ENCODE assay signal across 8 cellular contexts in genomic region chr5:62779010-62779422, GRCh38.
DNase-seq lines count a peak whose midpoint lies in the region; ATAC-seq and TF ChIP-seq lines count a peak whose summit lies in the region.

No MANE protein-coding gene starts in this region.

- intact Hi-C loops in activated CD8-positive, alpha-beta T cell treated with anti-CD3 and anti-CD28 coated beads for 36 hours (cut with micrococcal nuclease): loop anchor here (5.0 kb wide), 1 partner anchor 317 kb away; no protein-coding TSS in a partner anchor
- intact Hi-C loops in left cardiac atrium (cut with DNase I): loop anchor here (2.0 to 10.0 kb wide), 3 partner anchors 314 to 337 kb away; no protein-coding TSS in a partner anchor

- TF ChIP-seq CTCF in activated CD8-positive, alpha-beta T cell treated with anti-CD3 and anti-CD28 coated beads for 36 hours (IDR thresholded peaks at IDR 0.05): peak; percentile 82

- H3K27ac Mint-ChIP-seq in activated CD8-positive, alpha-beta T cell treated with anti-CD3 and anti-CD28 coated beads for 36 hours: no peak overlapping the region

- no peaks in the 10 kb centered on the region for H3K9me3 Mint-ChIP-seq in activated CD8-positive, alpha-beta T cell treated with anti-CD3 and anti-CD28 coated beads for 36 hours

- POLR2A ChIA-PET in activated CD8-positive, alpha-beta T cell treated with anti-CD3 and anti-CD28 coated beads for 36 hours (lab: Charles Lee): no interaction called here

- H3K4me1 Mint-ChIP-seq in activated CD8-positive, alpha-beta T cell treated with anti-CD3 and anti-CD28 coated beads for 36 hours (ENCODE audit: low read depth): peaks cover 6% of the 10 kb centered on the region

- H3K4me3 Mint-ChIP-seq in activated CD8-positive, alpha-beta T cell treated with anti-CD3 and anti-CD28 coated beads for 36 hours: no peak overlapping the region

- CTCF ChIA-PET in activated CD8-positive, alpha-beta T cell treated with anti-CD3 and anti-CD28 coated beads for 36 hours (lab: Charles Lee): interaction anchor here (0.7 to 2.4 kb wide), 11 partner anchors 15 to 343 kb away, joined by 3 to 19 read pairs (median 3); no protein-coding TSS in a partner anchor

- peak; percentile 47 for DNase-seq in G401 (ENCODE audit: low spot score)
- peak; percentile 65 for DNase-seq in HCEC 1CT
- DNase-seq in NCI-H2029 (lab: John Stamatoyannopoulos, UW): peak; percentile 54
- no peak for DNase-seq in activated CD8-positive, alpha-beta T cell treated with anti-CD3 and anti-CD28 coated beads for 36 hours
- no peak for DNase-seq in left cardiac atrium
- peak; percentile 60 for DNase-seq in renal cortical epithelial cell (ENCODE audit: low read depth)
- DNase-seq in activated naive CD4-positive, alpha-beta T cell treated with anti-CD3 and anti-CD28 coated beads, Interleukin-2, amount 50 U/mL, for 16 hours: no peak

- no peak for ATAC-seq in activated CD8-positive, alpha-beta T cell treated with anti-CD3 and anti-CD28 coated beads for 36 hours
- peak; percentile 87 for ATAC-seq in left cardiac atrium
- ATAC-seq in GM19397 (IDR thresholded peaks at IDR 0.05; ENCODE audit: unreplicated experiment): no peak

- H3K27me3 Mint-ChIP-seq in activated CD8-positive, alpha-beta T cell treated with anti-CD3 and anti-CD28 coated beads for 36 hours: no peaks in the 10 kb centered on the region

- in situ Hi-C loops in G401 (cut with HindIII; ENCODE audit: low sequenced_read_pairs): no loop called here

- no peaks in the 10 kb centered on the region for H3K36me3 Mint-ChIP-seq in activated CD8-positive, alpha-beta T cell treated with anti-CD3 and anti-CD28 coated beads for 36 hours (ENCODE audit: low read depth)

Comparison
In these comparisons a context has a peak if more than half of its experiments do, and no peak if none do; other contexts are left out.
1. DNase-seq: peak in G401 (single experiment), HCEC 1CT (single experiment), NCI-H2029 (single experiment) and renal cortical epithelial cell (single experiment); none in activated CD8-positive, alpha-beta T cell treated with anti-CD3 and anti-CD28 coated beads for 36 hours (single experiment), left cardiac atrium (single experiment) and activated naive CD4-positive, alpha-beta T cell treated with anti-CD3 and anti-CD28 coated beads, Interleukin-2, amount 50 U/mL, for 16 hours (single experiment).
2. ATAC-seq: peak in left cardiac atrium (2 of 2); none in activated CD8-positive, alpha-beta T cell treated with anti-CD3 and anti-CD28 coated beads for 36 hours (single experiment) and GM19397 (single experiment).